10 cellular contexts compared by ENCODE assay signal in the genomic region with DNA sequence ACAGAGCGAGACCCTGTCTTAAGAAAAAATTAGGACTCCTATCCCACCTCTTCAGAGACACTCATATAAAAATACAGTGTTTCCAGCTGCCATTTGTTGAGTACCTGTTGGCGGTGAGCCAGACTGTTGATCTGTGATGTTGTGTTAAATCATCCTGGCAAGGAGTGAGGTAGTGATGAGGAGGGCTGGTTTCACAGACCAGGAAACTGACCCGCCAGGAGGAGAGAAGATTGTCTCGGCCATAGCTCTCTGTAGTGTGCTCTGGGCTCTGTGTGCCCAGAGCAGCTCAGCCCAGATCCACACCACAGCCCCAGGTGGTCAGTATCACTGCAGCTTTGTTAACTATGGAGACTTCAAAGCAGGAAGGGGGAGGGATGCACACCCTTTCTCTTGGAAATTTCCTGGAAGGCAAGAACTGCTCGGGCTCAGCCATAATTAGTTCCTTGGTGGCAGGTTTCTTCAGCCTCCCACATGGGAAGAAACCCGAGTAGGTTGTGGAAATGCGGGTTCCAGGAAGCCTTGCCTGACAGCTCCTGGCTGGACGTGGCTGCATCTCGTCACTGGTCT.
DNase-seq lines count a peak whose midpoint lies in the region; ATAC-seq and TF ChIP-seq lines count a peak whose summit lies in the region.
"Had no signal": no experiment of that assay in that cellular context is flagged by ENCODE, and none has a peak within 500 bp of the region (broad histone marks: within the 10 kb centered on the region; RNA-seq: fewer than 3 reads in every experiment).

No MANE protein-coding gene starts in this region.

- CTCF ChIA-PET in WTC11 (lab: Charles Lee): no interaction called here

- no peak for TF ChIP-seq POLR2A in spleen (IDR thresholded peaks at IDR 0.05)

- no peaks in the 10 kb centered on the region for H3K27me3 ChIP-seq in parathyroid adenoma (ENCODE audit: control insufficient read depth, insufficient read depth, low read length)
- H3K27me3 ChIP-seq in spleen (replicated peaks in 1 of 7): no peaks in the 10 kb centered on the region
- H3K27me3 ChIP-seq: breast epithelium had no signal

- no peak overlapping the region for H3K4me3 Mint-ChIP-seq in WTC11

- peaks cover 2% of the 10 kb centered on the region for H3K27me3 Mint-ChIP-seq in WTC11 (ENCODE audit: low read depth)

- peaks cover 60% of the 10 kb centered on the region for H3K4me1 Mint-ChIP-seq in WTC11

- H3K9me3 ChIP-seq in parathyroid adenoma (ENCODE audit: control insufficient read depth, low read length) (no peaks in the 10 kb centered on the region), spleen (peaks cover 0 to 4% (median 0%) of the 10 kb centered on the region in 8 donors)
- H3K9me3 ChIP-seq: breast epithelium had no signal

- H3K27ac ChIP-seq in parathyroid adenoma: peak overlapping the region; percentile 94
- no peak overlapping the region for H3K27ac ChIP-seq in spleen
- H3K27ac ChIP-seq: breast epithelium had no signal

- H3K4me1 ChIP-seq in parathyroid adenoma: peaks cover 46% of the 10 kb centered on the region
- H3K4me1 ChIP-seq in spleen: peaks cover 0 to 37% (median 0%) of the 10 kb centered on the region in 6 donors
- H3K4me1 ChIP-seq: breast epithelium had no signal

- ATAC-seq in WTC11 (peak; percentile 46), GM19467 (IDR thresholded peaks at IDR 0.05; ENCODE audit: unreplicated experiment) (no peak)

- peak overlapping the region; percentile 31 for H3K4me2 ChIP-seq in parathyroid adenoma (ENCODE audit: low read length)

- intact Hi-C loops in spleen (cut with DNase I; ENCODE audit: low total_unique reads): no loop called here

- H3K36me3 ChIP-seq in parathyroid adenoma (ENCODE audit: control insufficient read depth, insufficient read depth, low read length): no peaks in the 10 kb centered on the region
- peaks cover 0 to 16% (median 0%) of the 10 kb centered on the region in 6 donors for H3K36me3 ChIP-seq in spleen
- H3K36me3 ChIP-seq: breast epithelium had no signal

- no peak overlapping the region for H3K9ac ChIP-seq in parathyroid adenoma

- H3K79me2 ChIP-seq in parathyroid adenoma: peaks cover 6% of the 10 kb centered on the region

- POLR2A ChIA-PET in WTC11 (lab: Charles Lee): no interaction called here

- H3K9me3 Mint-ChIP-seq in WTC11: no peaks in the 10 kb centered on the region

- no peaks in the 10 kb centered on the region for H3K36me3 Mint-ChIP-seq in WTC11

- H3K27ac Mint-ChIP-seq in WTC11: peak overlapping the region; percentile 83

- no peak for TF ChIP-seq CTCF in WTC11 (IDR thresholded peaks at IDR 0.05)
- TF ChIP-seq CTCF in parathyroid adenoma (IDR thresholded peaks at IDR 0.05): no peak
- no peak for TF ChIP-seq CTCF in spleen (IDR thresholded peaks at IDR 0.05 in 8 of 11, conservative IDR thresholded peaks at IDR 0.05 in 3 of 11)

- peak; percentile 34 for DNase-seq in NCI-H82 (lab: John Stamatoyannopoulos, UW)
- no peak for DNase-seq in NCI-H82 treated with DMSO at 0.1 percent for 48 hours (lab: John Stamatoyannopoulos, UW; ENCODE audit: unreplicated experiment)
- peak; percentile 88 for DNase-seq in NCI-H2029 treated with DMSO at 0.1 percent for 48 hours (lab: John Stamatoyannopoulos, UW)
- no peak for DNase-seq in WTC11 (ENCODE audit: low spot score)
- DNase-seq in spleen: no peak
- no peak for DNase-seq in ureter (ENCODE audit: low spot score)
- DNase-seq: stimulated activated CD4-positive, alpha-beta T cell treated with anti-CD3 and anti-CD28 coated beads, Interleukin-4, amount 100 ng/mL, for 1 hour had no signal

- H3K4me3 ChIP-seq in parathyroid adenoma (ENCODE audit: low read depth, low read length): no peak overlapping the region
- H3K4me3 ChIP-seq in spleen: no peak overlapping the region
- H3K4me3 ChIP-seq: breast epithelium had no signal

- H2AFZ ChIP-seq in parathyroid adenoma: no peak overlapping the region

- WGBS in spleen, 5 donors: 81 to 93% (median 92%) methylated on average over 7 to 9 of the region's 9 CpGs

TF ChIP-seq in WTC11, 78 proteins besides CTCF, POLR2A, EP300 and RAD21:
- TF ChIP-seq JUN (CRISPR knock-in tag; IDR thresholded peaks at IDR 0.05): no peak
- TF ChIP-seq KAT7 (CRISPR knock-in tag; IDR thresholded peaks at IDR 0.05; ENCODE audit: borderline replicate concordance): no peak
- no peak for TF ChIP-seq ZNF263 (CRISPR knock-in tag; IDR thresholded peaks at IDR 0.05; ENCODE audit: low read depth)
- no peak for TF ChIP-seq CREM (CRISPR knock-in tag; IDR thresholded peaks at IDR 0.05)
- TF ChIP-seq ELF4 (CRISPR knock-in tag; IDR thresholded peaks at IDR 0.05; ENCODE audit: low read depth): no peak
- TF ChIP-seq EMX1 (CRISPR knock-in tag; IDR thresholded peaks at IDR 0.05): no peak
- no peak for TF ChIP-seq ZNF671 (CRISPR knock-in tag; IDR thresholded peaks at IDR 0.05)
- no peak for TF ChIP-seq ERG (CRISPR knock-in tag; IDR thresholded peaks at IDR 0.05)
- TF ChIP-seq, protein P1, sequence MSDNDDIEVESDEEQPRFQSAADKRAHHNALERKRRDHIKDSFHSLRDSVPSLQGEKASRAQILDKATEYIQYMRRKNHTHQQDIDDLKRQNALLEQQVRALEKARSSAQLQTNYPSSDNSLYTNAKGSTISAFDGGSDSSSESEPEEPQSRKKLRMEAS (CRISPR knock-in tag; IDR thresholded peaks at IDR 0.05): no peak
- TF ChIP-seq, protein P2, sequence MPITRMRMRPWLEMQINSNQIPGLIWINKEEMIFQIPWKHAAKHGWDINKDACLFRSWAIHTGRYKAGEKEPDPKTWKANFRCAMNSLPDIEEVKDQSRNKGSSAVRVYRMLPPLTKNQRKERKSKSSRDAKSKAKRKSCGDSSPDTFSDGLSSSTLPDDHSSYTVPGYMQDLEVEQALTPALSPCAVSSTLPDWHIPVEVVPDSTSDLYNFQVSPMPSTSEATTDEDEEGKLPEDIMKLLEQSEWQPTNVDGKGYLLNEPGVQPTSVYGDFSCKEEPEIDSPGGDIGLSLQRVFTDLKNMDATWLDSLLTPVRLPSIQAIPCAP (CRISPR knock-in tag; IDR thresholded peaks at IDR 0.05): no peak
- no peak for TF ChIP-seq PRDM15 (CRISPR knock-in tag; IDR thresholded peaks at IDR 0.05)
- no peak for TF ChIP-seq ESRRA (CRISPR knock-in tag; IDR thresholded peaks at IDR 0.05; ENCODE audit: borderline replicate concordance)
- TF ChIP-seq ZBTB21 (CRISPR knock-in tag; IDR thresholded peaks at IDR 0.05; ENCODE audit: borderline replicate concordance): no peak

Comparison
In these comparisons a context has a peak if more than half of its experiments do, and no peak if none do; other contexts are left out.
1. DNase-seq: peak in NCI-H82 (single experiment) and NCI-H2029 treated with DMSO at 0.1 percent for 48 hours (single experiment); none in NCI-H82 treated with DMSO at 0.1 percent for 48 hours (single experiment), WTC11 (single experiment), spleen (single experiment) and ureter (single experiment).